1 cellular context compared by ENCODE assay signal in genomic region chr13:70964124-70964523, GRCh38.
TF ChIP-seq lines count a peak whose summit lies in the region.

No MANE protein-coding gene starts in this region.

TF ChIP-seq in SK-N-SH treated with all-trans-retinoic acid at 6 μM for 48 hours, 23 proteins besides CTCF, POLR2A, EP300 and RAD21 (continued from another document):
- TF ChIP-seq CSRNP3 (CRISPR knock-in tag; IDR thresholded peaks at IDR 0.05) = no peak
- no peak for TF ChIP-seq CSDC2 (CRISPR knock-in tag; IDR thresholded peaks at IDR 0.05)
- TF ChIP-seq SNAI2 (CRISPR knock-in tag; IDR thresholded peaks at IDR 0.05) = no peak
- TF ChIP-seq ZFP30 (CRISPR knock-in tag; IDR thresholded peaks at IDR 0.05) = no peak
- TF ChIP-seq ISL1 (CRISPR knock-in tag; IDR thresholded peaks at IDR 0.05) = no peak
- TF ChIP-seq PPARA (CRISPR knock-in tag; IDR thresholded peaks at IDR 0.05; ENCODE audit: borderline replicate concordance) = no peak
